ENCODE assay signal across 31 cellular contexts in genomic region chr5:89470658-89471057, GRCh38.
"Had no signal": no experiment of that assay in that cellular context is flagged by ENCODE, and none has a peak within 500 bp of the region (broad histone marks: within the 10 kb centered on the region; RNA-seq: fewer than 3 reads in every experiment).

No MANE protein-coding gene starts in this region.

- H3K9me3 Mint-ChIP-seq: activated CD4-positive, alpha-beta memory T cell treated with anti-CD3 and anti-CD28 coated beads for 36 hours; activated CD4-positive, alpha-beta T cell treated with anti-CD3 and anti-CD28 coated beads, Interleukin-2, amount 10 ng/mL, durations not matched to agents 24 days and 14 days; activated naive CD8-positive, alpha-beta T cell treated with anti-CD3 and anti-CD28 coated beads for 36 hours; T-helper 2 cell treated with Interferon-gamma antibody and Interleukin-4, amounts not matched to agents 5 μg/mL and 100 μg/mL, for 36 hours had no signal

- H3K36me3 ChIP-seq: adrenal gland, esophagus squamous epithelium, WERI-Rb-1 had no signal

- ATAC-seq: activated CD4-positive, alpha-beta T cell treated with anti-CD3 and anti-CD28 coated beads for 36 hours; activated CD8-positive, alpha-beta memory T cell treated with anti-CD3 and anti-CD28 coated beads, Interleukin-2, amount 10 ng/mL, durations not matched to agents 7 days and 5 days; activated CD8-positive, alpha-beta T cell treated with anti-CD3 and anti-CD28 coated beads, Interleukin-2, amount 10 ng/mL, durations not matched to agents 7 days and 5 days; activated naive CD8-positive, alpha-beta T cell treated with anti-CD3 and anti-CD28 coated beads, Interleukin-2, amount 50 U/mL, for 24 hours; activated T-cell treated with anti-CD3 and anti-CD28 coated beads, Interleukin-2, amount 50 U/mL, for 72 hours; body of pancreas; T-helper 17 cell had no signal

- H3K4me1 ChIP-seq: adrenal gland, body of pancreas, esophagus squamous epithelium had no signal

- DNase-seq: activated CD4-positive, alpha-beta memory T cell treated with anti-CD3 and anti-CD28 coated beads for 36 hours; activated CD4-positive, alpha-beta T cell treated with anti-CD3 and anti-CD28 coated beads for 36 hours; activated CD4-positive, alpha-beta T cell treated with anti-CD3 and anti-CD28 coated beads, Interleukin-2, amount 10 ng/mL, durations not matched to agents 24 days and 14 days; activated CD4-positive, CD25-positive, alpha-beta regulatory T cell; activated CD4-positive, CD25-positive, alpha-beta regulatory T cell treated with anti-CD3 and anti-CD28 coated beads, Interleukin-2, amount 50 U/mL, for 72 hours; activated CD8-positive, alpha-beta memory T cell treated with anti-CD3 and anti-CD28 coated beads, Interleukin-2, amount 10 ng/mL, durations not matched to agents 7 days and 5 days; activated CD8-positive, alpha-beta memory T cell treated with anti-CD3 and anti-CD28 coated beads, Interleukin-2, amount 50 U/mL, for 4 hours; activated CD8-positive, alpha-beta T cell treated with anti-CD3 and anti-CD28 coated beads, Interleukin-2, amount 10 ng/mL, durations not matched to agents 7 days and 5 days; activated gamma-delta T cell; activated naive CD4-positive, alpha-beta T cell; activated naive CD4-positive, alpha-beta T cell treated with anti-CD3 and anti-CD28 coated beads, Interleukin-2, amount 50 U/mL, for 16 hours; activated naive CD8-positive, alpha-beta T cell treated with anti-CD3 and anti-CD28 coated beads for 36 hours; activated naive CD8-positive, alpha-beta T cell treated with anti-CD3 and anti-CD28 coated beads, Interleukin-2, amount 50 U/mL, for 24 hours; activated T-cell treated with anti-CD3 and anti-CD28 coated beads, Interleukin-2, amount 50 U/mL, for 1 hour; activated T-cell treated with anti-CD3 and anti-CD28 coated beads, Interleukin-2, amount 50 U/mL, for 72 hours; adrenal gland; amygdala; aorta; body of pancreas; caudate nucleus; cortex of kidney; effector CD8-positive, alpha-beta T cell; esophagus squamous epithelium; foreskin melanocyte; head of caudate nucleus; T-helper 1 cell; T-helper 17 cell; T1000; WERI-Rb-1 had no signal

- H3K4me3 ChIP-seq: adrenal gland, body of pancreas, esophagus squamous epithelium had no signal

- H3K4me1 Mint-ChIP-seq: activated CD4-positive, alpha-beta T cell treated with anti-CD3 and anti-CD28 coated beads for 36 hours; activated CD4-positive, alpha-beta T cell treated with anti-CD3 and anti-CD28 coated beads, Interleukin-2, amount 10 ng/mL, durations not matched to agents 24 days and 14 days; activated CD8-positive, alpha-beta memory T cell treated with anti-CD3 and anti-CD28 coated beads, Interleukin-2, amount 10 ng/mL, durations not matched to agents 7 days and 5 days; activated naive CD8-positive, alpha-beta T cell treated with anti-CD3 and anti-CD28 coated beads for 36 hours; activated naive CD8-positive, alpha-beta T cell treated with anti-CD3 and anti-CD28 coated beads, Interleukin-2, amount 50 U/mL, for 24 hours; T-helper 17 cell had no signal

- H3K36me3 Mint-ChIP-seq: activated CD4-positive, alpha-beta memory T cell treated with anti-CD3 and anti-CD28 coated beads for 36 hours; activated CD8-positive, alpha-beta memory T cell treated with anti-CD3 and anti-CD28 coated beads, Interleukin-2, amount 10 ng/mL, durations not matched to agents 7 days and 5 days; activated naive CD8-positive, alpha-beta T cell treated with anti-CD3 and anti-CD28 coated beads for 36 hours had no signal

- H3K27ac Mint-ChIP-seq: activated CD4-positive, alpha-beta memory T cell treated with anti-CD3 and anti-CD28 coated beads for 36 hours; activated CD4-positive, alpha-beta T cell treated with anti-CD3 and anti-CD28 coated beads for 36 hours; activated CD4-positive, alpha-beta T cell treated with anti-CD3 and anti-CD28 coated beads, Interleukin-2, amount 10 ng/mL, durations not matched to agents 24 days and 14 days; activated CD8-positive, alpha-beta memory T cell treated with anti-CD3 and anti-CD28 coated beads, Interleukin-2, amount 10 ng/mL, durations not matched to agents 7 days and 5 days; activated CD8-positive, alpha-beta T cell treated with anti-CD3 and anti-CD28 coated beads, Interleukin-2, amount 10 ng/mL, durations not matched to agents 7 days and 5 days; activated naive CD8-positive, alpha-beta T cell treated with anti-CD3 and anti-CD28 coated beads for 36 hours; activated naive CD8-positive, alpha-beta T cell treated with anti-CD3 and anti-CD28 coated beads, Interleukin-2, amount 50 U/mL, for 24 hours; activated T-cell treated with anti-CD3 and anti-CD28 coated beads, Interleukin-2, amount 50 U/mL, for 72 hours; T-helper 17 cell; T-helper 2 cell treated with Interferon-gamma antibody and Interleukin-4, amounts not matched to agents 5 μg/mL and 100 μg/mL, for 36 hours had no signal

- H3K27me3 Mint-ChIP-seq: activated CD4-positive, alpha-beta memory T cell treated with anti-CD3 and anti-CD28 coated beads for 36 hours; activated CD4-positive, alpha-beta T cell treated with anti-CD3 and anti-CD28 coated beads, Interleukin-2, amount 10 ng/mL, durations not matched to agents 24 days and 14 days; activated CD8-positive, alpha-beta memory T cell treated with anti-CD3 and anti-CD28 coated beads, Interleukin-2, amount 10 ng/mL, durations not matched to agents 7 days and 5 days; activated naive CD8-positive, alpha-beta T cell treated with anti-CD3 and anti-CD28 coated beads for 36 hours; T-helper 17 cell had no signal

- H3K4me3 Mint-ChIP-seq: activated CD4-positive, alpha-beta memory T cell treated with anti-CD3 and anti-CD28 coated beads for 36 hours; activated CD4-positive, alpha-beta T cell treated with anti-CD3 and anti-CD28 coated beads for 36 hours; activated CD4-positive, alpha-beta T cell treated with anti-CD3 and anti-CD28 coated beads, Interleukin-2, amount 10 ng/mL, durations not matched to agents 24 days and 14 days; activated CD8-positive, alpha-beta memory T cell treated with anti-CD3 and anti-CD28 coated beads, Interleukin-2, amount 10 ng/mL, durations not matched to agents 7 days and 5 days; activated CD8-positive, alpha-beta T cell treated with anti-CD3 and anti-CD28 coated beads, Interleukin-2, amount 10 ng/mL, durations not matched to agents 7 days and 5 days; activated naive CD8-positive, alpha-beta T cell treated with anti-CD3 and anti-CD28 coated beads for 36 hours; activated naive CD8-positive, alpha-beta T cell treated with anti-CD3 and anti-CD28 coated beads, Interleukin-2, amount 50 U/mL, for 24 hours; activated T-cell treated with anti-CD3 and anti-CD28 coated beads, Interleukin-2, amount 50 U/mL, for 72 hours; T-helper 17 cell; T-helper 2 cell treated with Interferon-gamma antibody and Interleukin-4, amounts not matched to agents 5 μg/mL and 100 μg/mL, for 36 hours had no signal

- H3K9me3 ChIP-seq: adrenal gland, body of pancreas, esophagus squamous epithelium had no signal

- H3K27me3 ChIP-seq: adrenal gland, body of pancreas, esophagus squamous epithelium had no signal

- H3K27ac ChIP-seq: adrenal gland, body of pancreas, epithelial cell of prostate, esophagus squamous epithelium, WERI-Rb-1 had no signal
